In the genomic region with DNA sequence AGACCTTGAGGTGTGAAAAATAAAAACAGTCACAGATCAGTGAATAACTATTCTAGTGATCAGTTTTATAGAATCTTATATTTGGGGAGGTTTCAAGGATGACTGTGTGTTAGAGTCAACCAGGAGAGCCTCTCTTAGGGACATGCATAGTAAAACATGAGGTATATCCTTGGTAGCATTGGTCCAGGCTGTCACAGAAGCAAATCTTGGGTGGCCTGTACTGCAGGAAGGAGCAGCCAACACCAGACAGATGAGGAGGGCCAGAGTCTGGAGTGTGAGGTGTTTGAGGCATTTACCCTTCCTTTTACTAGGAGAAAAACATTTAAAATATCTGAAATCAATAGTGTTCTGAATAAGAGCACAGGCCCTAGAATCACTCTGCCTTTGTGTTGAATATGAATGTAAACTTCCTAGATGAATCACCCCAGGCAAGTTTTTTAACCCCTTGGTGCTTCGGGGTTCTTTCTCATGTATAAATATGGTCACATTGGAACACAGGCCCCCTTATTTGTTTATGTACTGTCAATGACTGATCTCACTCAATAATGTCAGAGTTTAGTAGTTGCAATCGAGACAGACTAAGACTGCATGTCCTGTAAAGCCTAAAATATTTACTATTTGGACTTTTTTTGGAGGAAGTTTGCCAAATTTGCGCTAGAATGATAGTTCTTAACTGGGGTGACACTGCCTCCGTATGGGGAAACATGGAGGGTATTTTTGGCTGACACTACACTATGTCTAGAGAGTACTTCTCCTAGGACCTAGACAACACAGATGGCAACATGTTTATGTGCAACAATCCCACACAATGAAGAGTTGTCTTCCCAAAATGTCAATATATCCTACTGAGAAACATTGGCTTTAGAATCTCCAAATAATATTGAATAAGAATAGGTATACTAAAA, we compare ENCODE assay signal across 18 cellular contexts.
DNase-seq lines count a peak whose midpoint lies in the region; ATAC-seq, FAIRE-seq and TF ChIP-seq lines count a peak whose summit lies in the region.
"Had no signal": no experiment of that assay in that cellular context is flagged by ENCODE, and none has a peak within 500 bp of the region (broad histone marks: within the 10 kb centered on the region; RNA-seq: fewer than 3 reads in every experiment).

No MANE protein-coding gene starts in this region.

- 0 out of 2 replicates have a peak, but pooled peaks have one; percentile 4 for TF ChIP-seq CTCF in AG10803 (conservative IDR thresholded peaks at IDR 0.05; ENCODE audit: low read length)
- no peak for TF ChIP-seq CTCF in WTC11 (IDR thresholded peaks at IDR 0.05)
- TF ChIP-seq CTCF in fibroblast of villous mesenchyme (IDR thresholded peaks at IDR 0.05; ENCODE audit: insufficient read depth, low read depth, low read length), result peak; percentile 22

- no peaks in the 10 kb centered on the region for H3K27me3 Mint-ChIP-seq in WTC11 (ENCODE audit: low read depth)
- no peaks in the 10 kb centered on the region for H3K27me3 Mint-ChIP-seq in activated CD4-positive, alpha-beta T cell treated with anti-CD3 and anti-CD28 coated beads for 36 hours

- H3K4me3 Mint-ChIP-seq in WTC11, result no peak overlapping the region
- H3K4me3 Mint-ChIP-seq in activated CD4-positive, alpha-beta T cell treated with anti-CD3 and anti-CD28 coated beads for 36 hours, result no peak overlapping the region
- H3K4me3 Mint-ChIP-seq: HFFc6 had no signal

- peak overlapping the region; percentile 58; the same call in 1 of the 2 replicates for H3K27ac Mint-ChIP-seq in WTC11
- no peak overlapping the region for H3K27ac Mint-ChIP-seq in activated CD4-positive, alpha-beta T cell treated with anti-CD3 and anti-CD28 coated beads for 36 hours
- H3K27ac Mint-ChIP-seq: HFFc6 had no signal

- peaks cover 13% of the 10 kb centered on the region for H3K4me1 Mint-ChIP-seq in WTC11
- H3K4me1 Mint-ChIP-seq in activated CD4-positive, alpha-beta T cell treated with anti-CD3 and anti-CD28 coated beads for 36 hours, result no peaks in the 10 kb centered on the region

- peak; percentile 62 for ATAC-seq in WTC11
- no peak for ATAC-seq in activated CD4-positive, alpha-beta T cell treated with anti-CD3 and anti-CD28 coated beads for 36 hours
- ATAC-seq: PC-3 had no signal

- H3K36me3 Mint-ChIP-seq in WTC11, result peaks cover 3% of the 10 kb centered on the region; the same call in 1 of the 2 replicates
- H3K36me3 Mint-ChIP-seq in activated CD4-positive, alpha-beta T cell treated with anti-CD3 and anti-CD28 coated beads for 36 hours (ENCODE audit: low read depth), result no peaks in the 10 kb centered on the region

- H3K4me3 ChIP-seq in AG10803 (ENCODE audit: low read length), result no peak overlapping the region
- H3K4me3 ChIP-seq in fibroblast of villous mesenchyme (ENCODE audit: low read depth, low read length), result no peak overlapping the region
- H3K4me3 ChIP-seq: SJSA1 had no signal

- CTCF ChIA-PET in WTC11 (lab: Charles Lee), result no interaction called here
- CTCF ChIA-PET in activated CD4-positive, alpha-beta T cell treated with anti-CD3 and anti-CD28 coated beads for 36 hours (lab: Charles Lee), result no interaction called here

- no peak for FAIRE-seq in GM19239 (lab: Jason Lieb, UNC)

- intact Hi-C loops in activated CD4-positive, alpha-beta T cell treated with anti-CD3 and anti-CD28 coated beads for 36 hours (cut with DNase I, micrococcal nuclease), result no loop called here

- POLR2A ChIA-PET in WTC11 (lab: Charles Lee), result no interaction called here
- POLR2A ChIA-PET in activated CD4-positive, alpha-beta T cell treated with anti-CD3 and anti-CD28 coated beads for 36 hours (lab: Charles Lee), result no interaction called here

- DNase-seq in AG10803 (ENCODE audit: low read depth) (no peak), HCEC 1CT (peak; percentile 31), WTC11 (ENCODE audit: low spot score) (no peak), fibroblast of villous mesenchyme (ENCODE audit: low read depth) (no peak), glomerular visceral epithelial cell (ENCODE audit: extremely low spot score) (no peak), GM19239 (ENCODE audit: insufficient read length, low spot score) (no peak), NCI-H2171 (lab: John Stamatoyannopoulos, UW) (no peak)
- DNase-seq in activated CD4-positive, alpha-beta T cell treated with anti-CD3 and anti-CD28 coated beads for 36 hours, result no peak
- DNase-seq: HFFc6; Karpas-422; MM.1S; NCI-H1092 treated with DMSO at 0.1 percent for 48 hours; NCI-H2081 treated with DMSO at 0.1 percent for 48 hours; NCI-H2227 treated with DMSO at 0.1 percent for 48 hours; NCI-H524 treated with DMSO at 0.1 percent for 48 hours; NK-92 treated with Interleukin-12 subunit alpha and Interleukin-12 subunit beta, amount 100 ng/mL, for 24 hours; PC-3 had no signal

- H3K9me3 Mint-ChIP-seq in WTC11, result no peaks in the 10 kb centered on the region
- no peaks in the 10 kb centered on the region for H3K9me3 Mint-ChIP-seq in activated CD4-positive, alpha-beta T cell treated with anti-CD3 and anti-CD28 coated beads for 36 hours (ENCODE audit: low read depth)
- H3K9me3 Mint-ChIP-seq: HFFc6 had no signal

TF ChIP-seq in WTC11, 78 proteins besides CTCF, POLR2A, EP300 and RAD21:
- TF ChIP-seq ELF4 (CRISPR knock-in tag; IDR thresholded peaks at IDR 0.05; ENCODE audit: low read depth), result no peak
- TF ChIP-seq EMX1 (CRISPR knock-in tag; IDR thresholded peaks at IDR 0.05), result no peak
- TF ChIP-seq HMGA2 (CRISPR knock-in tag; IDR thresholded peaks at IDR 0.05), result no peak
- no peak for TF ChIP-seq RELA (CRISPR knock-in tag; IDR thresholded peaks at IDR 0.05; ENCODE audit: borderline replicate concordance)
- no peak for TF ChIP-seq TEAD4 (CRISPR knock-in tag; IDR thresholded peaks at IDR 0.05)
- TF ChIP-seq, protein P1, sequence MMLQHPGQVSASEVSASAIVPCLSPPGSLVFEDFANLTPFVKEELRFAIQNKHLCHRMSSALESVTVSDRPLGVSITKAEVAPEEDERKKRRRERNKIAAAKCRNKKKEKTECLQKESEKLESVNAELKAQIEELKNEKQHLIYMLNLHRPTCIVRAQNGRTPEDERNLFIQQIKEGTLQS (CRISPR knock-in tag; conservative IDR thresholded peaks at IDR 0.05), result no peak
- no peak for TF ChIP-seq JAZF1 (CRISPR knock-in tag; IDR thresholded peaks at IDR 0.05)
TF ChIP-seq in WTC11: peak in this region for 0.
